ENCODE assay signal across 18 cellular contexts in genomic region chr9:108720191-108720642, GRCh38.
"Had no signal": no experiment of that assay in that cellular context is flagged by ENCODE, and none has a peak within 500 bp of the region (broad histone marks: within the 10 kb centered on the region; RNA-seq: fewer than 3 reads in every experiment).

No MANE protein-coding gene starts in this region.

- ATAC-seq: gastroesophageal sphincter; natural killer cell treated with Interleukin-12 subunit alpha and Interleukin-12 subunit beta and Interleukin-15 and Interleukin-18, amount 100 ng/mL, for 72 hours; stimulated activated naive CD8-positive, alpha-beta T cell treated with anti-CD3 and anti-CD28 coated beads, Interleukin-15, Interleukin-2, amounts not matched to agents 100 U/mL and 50 U/mL, for 24 hours had no signal

- H3K4me3 ChIP-seq: colonic mucosa, esophagus squamous epithelium, gastroesophageal sphincter, neural progenitor cell, right atrium auricular region, sigmoid colon, tibial artery, upper lobe of left lung, uterus had no signal

- DNase-seq: colonic mucosa; dermis blood vessel endothelial cell; esophagus squamous epithelium; foreskin fibroblast; kidney glomerular epithelial cell; occipital lobe; sigmoid colon; small intestine; stimulated activated CD4-positive, alpha-beta T cell treated with anti-CD3 and anti-CD28 coated beads, Interleukin-12 subunit alpha, Interleukin-12 subunit beta, amount 100 ng/mL, for 4 hours; stimulated activated naive CD8-positive, alpha-beta T cell treated with anti-CD3 and anti-CD28 coated beads, Interleukin-15, Interleukin-2, amounts not matched to agents 100 U/mL and 50 U/mL, for 24 hours; tibial artery; upper lobe of left lung; uterus had no signal

- H3K4me3 Mint-ChIP-seq: mesothelial cell of epicardium; natural killer cell treated with Interleukin-12 subunit alpha and Interleukin-12 subunit beta and Interleukin-15 and Interleukin-18, amount 100 ng/mL, for 72 hours; neural progenitor cell had no signal

- H3K9ac ChIP-seq: neural progenitor cell had no signal

- H3K36me3 ChIP-seq: colonic mucosa, esophagus squamous epithelium, gastroesophageal sphincter, neural progenitor cell, right atrium auricular region, sigmoid colon, tibial artery, upper lobe of left lung, uterus had no signal

- H3K4me2 ChIP-seq: neural progenitor cell had no signal

- H3K27ac Mint-ChIP-seq: mesothelial cell of epicardium; natural killer cell treated with Interleukin-12 subunit alpha and Interleukin-12 subunit beta and Interleukin-15 and Interleukin-18, amount 100 ng/mL, for 72 hours; neural progenitor cell had no signal

- H3K36me3 Mint-ChIP-seq: mesothelial cell of epicardium, neural progenitor cell had no signal

- H3K9me3 ChIP-seq: colonic mucosa, esophagus squamous epithelium, right atrium auricular region, sigmoid colon, tibial artery, uterus had no signal

- H3K27ac ChIP-seq: colonic mucosa, esophagus squamous epithelium, gastroesophageal sphincter, neural progenitor cell, right atrium auricular region, sigmoid colon, tibial artery, upper lobe of left lung, uterus had no signal

- H3K27me3 ChIP-seq: colonic mucosa, esophagus squamous epithelium, gastroesophageal sphincter, neural progenitor cell, right atrium auricular region, sigmoid colon, tibial artery, upper lobe of left lung, uterus had no signal

- H3K4me1 ChIP-seq: colonic mucosa, gastroesophageal sphincter, neural progenitor cell, right atrium auricular region, sigmoid colon, tibial artery, upper lobe of left lung, uterus had no signal

- H2AFZ ChIP-seq: neural progenitor cell had no signal

- H3K4me1 Mint-ChIP-seq: mesothelial cell of epicardium, neural progenitor cell had no signal
